ENCODE assay signal across 12 cellular contexts in the genomic region with DNA sequence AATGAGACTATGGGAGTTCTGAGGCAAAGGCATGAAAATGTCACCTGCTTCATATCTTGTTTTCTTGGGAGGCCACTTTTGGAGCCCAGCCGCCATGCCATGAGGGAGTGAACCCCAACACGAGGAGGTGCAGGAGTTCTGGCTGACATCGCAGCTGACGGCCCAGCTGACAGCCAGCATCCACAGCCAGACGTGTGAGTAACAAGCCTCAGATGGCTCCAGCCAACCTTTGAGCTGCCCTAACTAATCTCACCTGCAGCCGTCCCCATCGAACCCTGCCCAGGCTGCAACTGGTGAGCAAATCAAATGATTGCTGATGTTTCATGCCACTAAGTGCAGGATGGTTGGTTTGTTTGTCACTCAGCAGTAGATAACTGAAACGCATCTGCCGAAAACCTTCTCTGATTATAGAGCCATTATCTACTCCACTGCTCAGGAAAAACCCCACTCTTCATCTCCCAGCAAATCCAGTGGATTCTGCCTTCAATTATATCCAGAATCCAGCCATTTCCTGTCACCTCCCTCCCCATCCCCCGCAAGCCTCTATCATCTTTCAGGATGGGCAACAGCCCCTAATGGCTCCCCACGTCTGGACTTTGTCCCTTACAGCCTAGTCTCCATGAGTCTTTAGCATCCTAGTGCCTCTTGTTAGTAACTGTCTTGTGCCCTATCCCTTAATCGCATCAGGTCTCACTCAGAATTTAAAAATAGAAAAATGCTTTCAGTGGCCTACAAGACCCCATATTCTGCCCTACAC. TPM values are rescaled to one million over a fixed set of nuclear protein-coding genes. Genes with fewer than 3 reads are reported as not detected.
A peak's percentile ranks its signal among the peaks of the same experiment; 100 is the strongest.
DNase-seq lines count a peak whose midpoint lies in the region; ATAC-seq and TF ChIP-seq lines count a peak whose summit lies in the region.
"Had no signal": no experiment of that assay in that cellular context is flagged by ENCODE, and none has a peak within 500 bp of the region (broad histone marks: within the 10 kb centered on the region; RNA-seq: fewer than 3 reads in every experiment).

No MANE protein-coding gene starts in this region.

- H3K27ac Mint-ChIP-seq in neural crest cell (ENCODE audit: unreplicated experiment): peak overlapping the region; percentile 68

- peaks cover 2% of the 10 kb centered on the region for H3K36me3 Mint-ChIP-seq in neural crest cell (ENCODE audit: low read depth)

- H3K36me3 ChIP-seq in HUES48 (ENCODE audit: control insufficient read depth, insufficient read depth, low read length): no peaks in the 10 kb centered on the region
- H3K36me3 ChIP-seq: esophagus muscularis mucosa, thyroid gland had no signal

- H3K9me3 Mint-ChIP-seq in neural crest cell: no peaks in the 10 kb centered on the region

- no peaks in the 10 kb centered on the region for H3K27me3 ChIP-seq in HUES48 (ENCODE audit: control insufficient read depth, insufficient read depth, low read length)
- H3K27me3 ChIP-seq: esophagus muscularis mucosa, thyroid gland had no signal

- TF ChIP-seq CTCF in neural crest cell (conservative IDR thresholded peaks at IDR 0.05): no peak

- DNase-seq in NCI-H82 (lab: John Stamatoyannopoulos, UW) (peak; percentile 17), NCI-H82 treated with DMSO at 0.1 percent for 48 hours (lab: John Stamatoyannopoulos, UW; ENCODE audit: unreplicated experiment) (no peak), neural crest cell (ENCODE audit: low read depth, low spot score) (no peak), AG20443 (ENCODE audit: low spot score) (no peak), LoVo (ENCODE audit: low spot score) (no peak)
- DNase-seq: hypothalamus, thyroid gland had no signal

- peak overlapping the region; percentile 52 for H3K4me3 Mint-ChIP-seq in neural crest cell

- H3K4me1 Mint-ChIP-seq in neural crest cell: peaks cover 46% of the 10 kb centered on the region

- H3K27ac ChIP-seq in HUES48 (ENCODE audit: low read depth, low read length): peak overlapping the region; percentile 57
- peak overlapping the region; percentile 78 for H3K27ac ChIP-seq in angular gyrus (ENCODE audit: low read depth, low read length)
- H3K27ac ChIP-seq: esophagus muscularis mucosa, SK-N-MC, thyroid gland had no signal

- ATAC-seq in HG03196 (IDR thresholded peaks at IDR 0.05; ENCODE audit: unreplicated experiment): no peak

- H3K9me3 ChIP-seq in HUES48 (ENCODE audit: control insufficient read depth, insufficient read depth, low read length): no peaks in the 10 kb centered on the region
- H3K9me3 ChIP-seq: esophagus muscularis mucosa, thyroid gland had no signal

- peaks cover 29% of the 10 kb centered on the region for H3K4me1 ChIP-seq in HUES48 (ENCODE audit: control insufficient read depth, insufficient read depth, low read length)

- H3K27me3 Mint-ChIP-seq in neural crest cell (ENCODE audit: low read depth): no peaks in the 10 kb centered on the region

- H3K4me3 ChIP-seq in HUES48 (ENCODE audit: low read depth, low read length): no peak overlapping the region
- H3K4me3 ChIP-seq: esophagus muscularis mucosa, thyroid gland had no signal

- H3K9ac ChIP-seq in HUES48 (ENCODE audit: low read depth, low read length): no peak overlapping the region

RNA-seq across cellular contexts. Expression of gene RAB4A, which starts 18.5 kb away (rescaled TPM):
- total RNA-seq in neural crest cell: 67.0 and 69.0 TPM in 2 replicates
